ENCODE assay signal across 1 cellular context in genomic region chr16:4366016-4366415, GRCh38.
TF ChIP-seq lines count a peak whose summit lies in the region.

No MANE protein-coding gene starts in this region.

TF ChIP-seq in K562, 482 proteins besides CTCF, POLR2A, EP300 and RAD21:
- TF ChIP-seq EP400 (IDR thresholded peaks at IDR 0.05) (no peak), TFAP4 (CRISPR knock-in tag; IDR thresholded peaks at IDR 0.05; ENCODE audit: borderline replicate concordance) (no peak), IFI16 (CRISPR knock-in tag; IDR thresholded peaks at IDR 0.05) (no peak), KDM2B (CRISPR knock-in tag; IDR thresholded peaks at IDR 0.05) (no peak), POLR2G (IDR thresholded peaks at IDR 0.05; ENCODE audit: low read depth, low read length) (peak; percentile 3; the same call in 1 of the 2 replicates)
- TF ChIP-seq, protein P1, sequence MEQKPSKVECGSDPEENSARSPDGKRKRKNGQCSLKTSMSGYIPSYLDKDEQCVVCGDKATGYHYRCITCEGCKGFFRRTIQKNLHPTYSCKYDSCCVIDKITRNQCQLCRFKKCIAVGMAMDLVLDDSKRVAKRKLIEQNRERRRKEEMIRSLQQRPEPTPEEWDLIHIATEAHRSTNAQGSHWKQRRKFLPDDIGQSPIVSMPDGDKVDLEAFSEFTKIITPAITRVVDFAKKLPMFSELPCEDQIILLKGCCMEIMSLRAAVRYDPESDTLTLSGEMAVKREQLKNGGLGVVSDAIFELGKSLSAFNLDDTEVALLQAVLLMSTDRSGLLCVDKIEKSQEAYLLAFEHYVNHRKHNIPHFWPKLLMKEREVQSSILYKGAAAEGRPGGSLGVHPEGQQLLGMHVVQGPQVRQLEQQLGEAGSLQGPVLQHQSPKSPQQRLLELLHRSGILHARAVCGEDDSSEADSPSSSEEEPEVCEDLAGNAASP (IDR thresholded peaks at IDR 0.05): no peak
